ENCODE assay signal across 1 cellular context in genomic region chr17:49361902-49362722, GRCh38.
TF ChIP-seq lines count a peak whose summit lies in the region.

ZNF652 (minus strand) TSS chr17:49362250; CDS start chr17:49317725, 44,525 bp downstream.

TF ChIP-seq in HepG2, 621 proteins besides CTCF, POLR2A, EP300 and RAD21 (continued from another document and continues in another):
- TF ChIP-seq USF2 (IDR thresholded peaks at IDR 0.05; ENCODE audit: low read depth, low read length), result no peak
- no peak for TF ChIP-seq USF2 (CRISPR knock-in tag; IDR thresholded peaks at IDR 0.05; ENCODE audit: borderline replicate concordance)
- TF ChIP-seq ZNF720 (CRISPR knock-in tag; IDR thresholded peaks at IDR 0.05), result no peak
- TF ChIP-seq ZNF569 (CRISPR knock-in tag; IDR thresholded peaks at IDR 0.05; ENCODE audit: borderline replicate concordance), result no peak
- TF ChIP-seq ETV6 (CRISPR knock-in tag; conservative IDR thresholded peaks at IDR 0.05), result no peak
- peak; percentile 21; the same call in 1 of the 2 replicates for TF ChIP-seq BORCS8-MEF2B (CRISPR knock-in tag; IDR thresholded peaks at IDR 0.05)
- no peak for TF ChIP-seq KAT8 (CRISPR knock-in tag; IDR thresholded peaks at IDR 0.05)
- no peak for TF ChIP-seq ZBTB46 (CRISPR knock-in tag; IDR thresholded peaks at IDR 0.05; ENCODE audit: borderline replicate concordance)
- TF ChIP-seq RBFOX2 (IDR thresholded peaks at IDR 0.05; ENCODE audit: low read depth, low read length), result peak; percentile 74
- TF ChIP-seq ZNF607 (CRISPR knock-in tag; IDR thresholded peaks at IDR 0.05; ENCODE audit: borderline replicate concordance), result no peak
- no peak for TF ChIP-seq CC2D1A (CRISPR knock-in tag; IDR thresholded peaks at IDR 0.05)
- no peak for TF ChIP-seq SMARCE1 (IDR thresholded peaks at IDR 0.05; ENCODE audit: borderline replicate concordance)
- TF ChIP-seq ZBTB38 (CRISPR knock-in tag; IDR thresholded peaks at IDR 0.05), result 0 out of 2 replicates have a peak, but pooled peaks have one; percentile 34
- TF ChIP-seq SAP130 (CRISPR knock-in tag; IDR thresholded peaks at IDR 0.05; ENCODE audit: low read depth), result peak; percentile 81
- peak; percentile 81 for TF ChIP-seq DRAP1 (CRISPR knock-in tag; IDR thresholded peaks at IDR 0.05)
- TF ChIP-seq ZEB1 (IDR thresholded peaks at IDR 0.05; ENCODE audit: insufficient replicate concordance, low read depth), result peak; percentile 99
- TF ChIP-seq ZGPAT (CRISPR knock-in tag; IDR thresholded peaks at IDR 0.05), result no peak
- TF ChIP-seq CAMTA2 (CRISPR knock-in tag; IDR thresholded peaks at IDR 0.05; ENCODE audit: borderline replicate concordance), result peak; percentile 91
- TF ChIP-seq ZNF513 (CRISPR knock-in tag; conservative IDR thresholded peaks at IDR 0.05), result no peak
- TF ChIP-seq NR0B2 (CRISPR knock-in tag; IDR thresholded peaks at IDR 0.05), result peak; percentile 83; the same call in 1 of the 2 replicates
- TF ChIP-seq GMEB1 (CRISPR knock-in tag; IDR thresholded peaks at IDR 0.05; ENCODE audit: borderline replicate concordance), result peak; percentile 51; the same call in 1 of the 2 replicates
- TF ChIP-seq SP4 (CRISPR knock-in tag; IDR thresholded peaks at IDR 0.05), result peak; percentile 59; the same call in 1 of the 2 replicates
- no peak for TF ChIP-seq HCFC1 (IDR thresholded peaks at IDR 0.05; ENCODE audit: low read depth, low read length)
- peak; percentile 77 for TF ChIP-seq HNRNPLL (IDR thresholded peaks at IDR 0.05; ENCODE audit: low read depth, low read length, poor library complexity, severe bottlenecking)
- no peak; the same call in 1 of the 2 replicates for TF ChIP-seq TGIF2 (CRISPR knock-in tag; IDR thresholded peaks at IDR 0.05)
- TF ChIP-seq SPEN (CRISPR knock-in tag; IDR thresholded peaks at IDR 0.05; ENCODE audit: low read depth), result peak; percentile 45; the same call in 1 of the 2 replicates
- TF ChIP-seq ZNF660 (CRISPR knock-in tag; IDR thresholded peaks at IDR 0.05; ENCODE audit: borderline replicate concordance, low read depth), result no peak
- no peak for TF ChIP-seq ZNF24 (IDR thresholded peaks at IDR 0.05)
- peak; percentile 8; the same call in 1 of the 2 replicates for TF ChIP-seq ISL2 (CRISPR knock-in tag; IDR thresholded peaks at IDR 0.05)
- TF ChIP-seq ZNF296 (CRISPR knock-in tag; conservative IDR thresholded peaks at IDR 0.05), result no peak
- no peak for TF ChIP-seq NFIB (CRISPR knock-in tag; IDR thresholded peaks at IDR 0.05; ENCODE audit: borderline replicate concordance)
- TF ChIP-seq HOXA3 (CRISPR knock-in tag; IDR thresholded peaks at IDR 0.05), result no peak; the same call in 1 of the 2 replicates
- peak in 1 of 2 experiments; percentile 43; a peak in 1 of 4 replicates for TF ChIP-seq HMGXB4 (CRISPR knock-in tag; IDR thresholded peaks at IDR 0.05; ENCODE audit: borderline replicate concordance in 1 of 2, low read depth in 1 of 2)
- TF ChIP-seq ATF7-NPFF (CRISPR knock-in tag; IDR thresholded peaks at IDR 0.05; ENCODE audit: low read depth), result peak; percentile 7
- peak; percentile 7; the same call in 1 of the 2 replicates for TF ChIP-seq FOSL2 (CRISPR knock-in tag; IDR thresholded peaks at IDR 0.05)
- no peak for TF ChIP-seq MBNL3 (CRISPR knock-in tag; conservative IDR thresholded peaks at IDR 0.05)
- TF ChIP-seq ZNF317 (CRISPR knock-in tag; IDR thresholded peaks at IDR 0.05), result no peak; the same call in 1 of the 2 replicates
- peak; percentile 53 for TF ChIP-seq SOX5 (CRISPR knock-in tag; IDR thresholded peaks at IDR 0.05; ENCODE audit: borderline replicate concordance)
- TF ChIP-seq E2F2 (CRISPR knock-in tag; IDR thresholded peaks at IDR 0.05; ENCODE audit: borderline replicate concordance), result no peak
- TF ChIP-seq IKZF5 (CRISPR knock-in tag; IDR thresholded peaks at IDR 0.05), result peak; percentile 73
- TF ChIP-seq NKX3-1 (CRISPR knock-in tag; IDR thresholded peaks at IDR 0.05), result no peak
- peak; percentile 71; the same call in 1 of the 2 replicates for TF ChIP-seq PHF21A (CRISPR knock-in tag; IDR thresholded peaks at IDR 0.05)
- peak; percentile 30; the same call in 1 of the 2 replicates for TF ChIP-seq ZSCAN31 (CRISPR knock-in tag; IDR thresholded peaks at IDR 0.05; ENCODE audit: low read depth)
- TF ChIP-seq ZFX (CRISPR knock-in tag; IDR thresholded peaks at IDR 0.05; ENCODE audit: low read depth), result peak; percentile 81
- TF ChIP-seq SNAPC5 (CRISPR knock-in tag; IDR thresholded peaks at IDR 0.05; ENCODE audit: borderline replicate concordance), result no peak; the same call in 1 of the 2 replicates
- no peak for TF ChIP-seq ZNF564 (CRISPR knock-in tag; IDR thresholded peaks at IDR 0.05)
- peak; percentile 33; the same call in 1 of the 2 replicates for TF ChIP-seq TAF1 (CRISPR knock-in tag; IDR thresholded peaks at IDR 0.05)
- peak; percentile 72; the same call in 1 of the 2 replicates for TF ChIP-seq KDM2A (CRISPR knock-in tag; IDR thresholded peaks at IDR 0.05; ENCODE audit: borderline replicate concordance, low read depth)
- TF ChIP-seq NONO (IDR thresholded peaks at IDR 0.05), result no peak
- peak; percentile 59; the same call in 1 of the 2 replicates for TF ChIP-seq NONO (CRISPR knock-in tag; conservative IDR thresholded peaks at IDR 0.05)
- no peak for TF ChIP-seq CEBPB (IDR thresholded peaks at IDR 0.05; ENCODE audit: borderline replicate concordance, low read depth, low read length)
- TF ChIP-seq ZFP1 (CRISPR knock-in tag; IDR thresholded peaks at IDR 0.05), result no peak
- TF ChIP-seq ZNF790 (CRISPR knock-in tag; IDR thresholded peaks at IDR 0.05; ENCODE audit: borderline replicate concordance), result peak; percentile 73; the same call in 1 of the 2 replicates
- no peak for TF ChIP-seq SKI (IDR thresholded peaks at IDR 0.05; ENCODE audit: partially characterized antibody)
- TF ChIP-seq ZNF446 (CRISPR knock-in tag; IDR thresholded peaks at IDR 0.05), result no peak
